ENCODE assay signal across 8 cellular contexts in genomic region chr14:91892918-91893527, GRCh38. TPM values are rescaled to one million over a fixed set of nuclear protein-coding genes. Genes with fewer than 3 reads are reported as not detected.
DNase-seq lines count a peak whose midpoint lies in the region; ATAC-seq and TF ChIP-seq lines count a peak whose summit lies in the region.

No MANE protein-coding gene starts in this region.

- no peaks in the 10 kb centered on the region for H3K9me3 ChIP-seq in Karpas-422 (ENCODE audit: low read length)
- no peaks in the 10 kb centered on the region for H3K9me3 ChIP-seq in mucosa of descending colon

- H3K4me1 ChIP-seq in Karpas-422 (ENCODE audit: low read length) (no peaks in the 10 kb centered on the region), mucosa of descending colon (ENCODE audit: low read depth) (no peaks in the 10 kb centered on the region)

- intact Hi-C loops in mucosa of descending colon (cut with DNase I, micrococcal nuclease) = no loop called here

- no peak overlapping the region for H3K9ac ChIP-seq in Karpas-422 (ENCODE audit: low read length)

- ATAC-seq in mucosa of descending colon (peak; percentile 29), HG03039 (IDR thresholded peaks at IDR 0.05; ENCODE audit: unreplicated experiment) (no peak), HG02588 (IDR thresholded peaks at IDR 0.05; ENCODE audit: unreplicated experiment) (no peak)

- DNase-seq in NCI-H2227 (lab: John Stamatoyannopoulos, UW; ENCODE audit: unreplicated experiment) = peak; percentile 16
- DNase-seq in NCI-H2227 treated with DMSO at 0.1 percent for 48 hours (lab: John Stamatoyannopoulos, UW) = no peak
- peak; percentile 87 for DNase-seq in Karpas-422
- no peak for DNase-seq in astrocyte of the cerebellum (ENCODE audit: low read depth)
- peak in 1 of 3 donors; percentile 35 for DNase-seq in mucosa of descending colon
- no peak for DNase-seq in SIG-M5 treated with dmso at 0.1 percent for 504 hours (lab: John Stamatoyannopoulos, UW; ENCODE audit: unreplicated experiment)

- peak; percentile 53 for TF ChIP-seq CTCF in astrocyte of the cerebellum (IDR thresholded peaks at IDR 0.05; ENCODE audit: low read depth, low read length, missing control alignments)
- TF ChIP-seq CTCF in mucosa of descending colon (IDR thresholded peaks at IDR 0.05) = no peak

- H2AFZ ChIP-seq in Karpas-422 (ENCODE audit: low read length) = no peak overlapping the region

- no peaks in the 10 kb centered on the region for H3K9me2 ChIP-seq in Karpas-422 (replicated peaks; ENCODE audit: insufficient read depth, low read length)

- H3K27ac ChIP-seq in Karpas-422 (ENCODE audit: low read length) = no peak overlapping the region

- no peaks in the 10 kb centered on the region for H4K20me1 ChIP-seq in Karpas-422 (ENCODE audit: insufficient read depth, low read depth, low read length)

- H3K36me3 ChIP-seq in Karpas-422 (ENCODE audit: insufficient read depth, low read length) (no peaks in the 10 kb centered on the region), mucosa of descending colon (ENCODE audit: low read depth) (no peaks in the 10 kb centered on the region)

- H3K4me3 ChIP-seq in Karpas-422 (ENCODE audit: low read length) (no peak overlapping the region), astrocyte of the cerebellum (ENCODE audit: low read depth, low read length) (no peak overlapping the region), mucosa of descending colon (no peak overlapping the region)

- in situ Hi-C loops in astrocyte of the cerebellum (cut with HindIII; ENCODE audit: low sequenced_read_pairs) = no loop called here

- no peaks in the 10 kb centered on the region for H3K27me3 ChIP-seq in Karpas-422 (ENCODE audit: low read length)

- H3K79me2 ChIP-seq in Karpas-422 (ENCODE audit: low read length) = no peaks in the 10 kb centered on the region

- no peak overlapping the region for H3K4me2 ChIP-seq in Karpas-422 (ENCODE audit: low read depth, low read length, poor library complexity, severe bottlenecking)

RNA-seq across cellular contexts. Expression of gene TC2N, which starts 25.7 kb away (rescaled TPM):
- total RNA-seq in Karpas-422 (2014; rRNA removed; shearing (Covaris generic); ENCODE audit: low replicate concordance) = not detected in 2 replicates
- 10 to 100 TPM; 39.0 to 75.1 (median 63.6) TPM for total RNA-seq in mucosa of descending colon

RNA-seq across cellular contexts. Expression of gene FBLN5, which starts 54.5 kb away (rescaled TPM):
- total RNA-seq in Karpas-422 (2014; rRNA removed; shearing (Covaris generic); ENCODE audit: low replicate concordance) = not detected in 2 replicates
- total RNA-seq in mucosa of descending colon = 10 to 100 TPM in 2 of 3 donors, 1 to 10 TPM in 1; 6.1 to 56.7 (median 18.6) TPM

Comparison
In these comparisons a context has a peak if more than half of its experiments do, and no peak if none do; other contexts are left out.
1. DNase-seq: peak in NCI-H2227 (single experiment) and Karpas-422 (single experiment); none in NCI-H2227 treated with DMSO at 0.1 percent for 48 hours (single experiment), astrocyte of the cerebellum (single experiment) and SIG-M5 treated with dmso at 0.1 percent for 504 hours (single experiment).
2. RNA of gene TC2N, which starts 25.7 kb away (total RNA-seq): 39.0 to 75.1 TPM in mucosa of descending colon; not detected in Karpas-422; every median in the first group is over 10 times any median in the second.